Comparison of ENCODE assay signal across 11 cellular contexts in the genomic region with DNA sequence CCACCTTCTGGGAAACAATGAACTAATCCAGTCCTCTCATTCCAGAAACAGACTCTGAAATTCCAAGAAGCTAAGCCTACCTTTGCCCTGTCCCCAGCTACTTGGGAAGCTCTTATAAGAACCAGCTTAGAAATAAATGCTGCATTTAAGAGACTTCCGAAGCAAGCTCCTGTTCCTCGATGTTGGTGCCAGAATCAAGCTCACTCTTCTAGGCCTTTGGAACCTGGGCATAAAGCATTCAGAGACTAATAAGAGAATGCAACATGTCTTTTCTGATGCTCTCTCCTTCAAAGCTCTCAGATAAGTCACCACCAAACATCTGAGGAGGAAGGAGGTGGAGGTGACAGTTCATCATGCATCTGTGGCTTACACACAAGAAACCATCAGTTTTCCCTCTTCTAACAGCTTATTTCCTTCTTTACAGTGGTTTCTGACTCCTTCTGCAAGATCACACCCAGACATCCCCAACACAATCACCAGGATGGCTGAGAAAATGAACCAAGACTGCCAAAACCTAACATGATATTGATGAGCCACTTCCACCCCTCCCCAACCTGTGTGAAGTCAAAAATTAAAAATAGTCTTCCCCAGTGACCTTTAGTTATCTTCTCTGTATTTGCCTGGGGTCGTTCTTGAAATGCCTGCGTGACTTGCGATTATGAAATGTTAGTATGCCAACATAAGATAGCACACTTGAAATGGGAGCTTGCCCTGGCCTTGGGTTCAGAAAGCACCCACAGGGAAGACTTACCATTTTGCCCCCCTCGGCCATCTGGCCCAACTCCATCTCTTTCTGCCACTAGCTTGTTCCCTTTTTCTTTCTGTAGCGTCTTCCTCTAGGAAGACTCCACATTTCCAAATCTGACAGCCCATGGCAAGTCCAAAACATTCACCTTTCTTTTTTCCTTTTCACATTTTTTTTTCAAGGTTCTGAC. TPM values are rescaled to one million over a fixed set of nuclear protein-coding genes. Genes with fewer than 3 reads are reported as not detected.
DNase-seq lines count a peak whose midpoint lies in the region; ATAC-seq and TF ChIP-seq lines count a peak whose summit lies in the region.
"Had no signal": no experiment of that assay in that cellular context is flagged by ENCODE, and none has a peak within 500 bp of the region (broad histone marks: within the 10 kb centered on the region; RNA-seq: fewer than 3 reads in every experiment).

No MANE protein-coding gene starts in this region.

- H3K79me2 ChIP-seq in Loucy (ENCODE audit: insufficient read depth, low read length) (peaks cover 64% of the 10 kb centered on the region), MM.1S (ENCODE audit: low read length) (no peaks in the 10 kb centered on the region)

- H3K27ac ChIP-seq in naive thymus-derived CD4-positive, alpha-beta T cell (ENCODE audit: low read depth, low read length), result peak overlapping the region; percentile 57
- no peak overlapping the region for H3K27ac ChIP-seq in MM.1S (ENCODE audit: low read length)
- H3K27ac ChIP-seq: suprapubic skin had no signal

- CTCF ChIA-PET in naive thymus-derived CD4-positive, alpha-beta T cell (lab: Charles Lee), result interaction anchor here (1.1 to 14.8 kb wide), 3 partner anchors 10 to 199 kb away, joined by 3 to 176 read pairs (median 6); a partner anchor contains a TSS

- H4K20me1 ChIP-seq in Loucy (ENCODE audit: insufficient read depth, low read length, poor library complexity, severe bottlenecking), result no peaks in the 10 kb centered on the region
- no peaks in the 10 kb centered on the region for H4K20me1 ChIP-seq in MM.1S (ENCODE audit: insufficient read depth, low read length)

- ATAC-seq in activated naive CD4-positive, alpha-beta T cell treated with anti-CD3 and anti-CD28 coated beads, Interleukin-2, amount 50 U/mL, for 72 hours, result peak; percentile 72 to 74
- peak; percentile 75 for ATAC-seq in naive thymus-derived CD4-positive, alpha-beta T cell
- ATAC-seq in GM19397 (IDR thresholded peaks at IDR 0.05; ENCODE audit: unreplicated experiment), result no peak
- ATAC-seq: Panc1 had no signal

- peaks cover 3 to 5% of the 10 kb centered on the region in 2 donors for H3K9me3 Mint-ChIP-seq in activated naive CD4-positive, alpha-beta T cell treated with anti-CD3 and anti-CD28 coated beads, Interleukin-2, amount 50 U/mL, for 72 hours
- peaks cover 0 to 2% (median 0%) of the 10 kb centered on the region in 11 donors for H3K9me3 Mint-ChIP-seq in naive thymus-derived CD4-positive, alpha-beta T cell

- no peak overlapping the region for H2AFZ ChIP-seq in Loucy (ENCODE audit: low read length)
- no peak overlapping the region for H2AFZ ChIP-seq in MM.1S (ENCODE audit: low read length)

- POLR2A ChIA-PET in naive thymus-derived CD4-positive, alpha-beta T cell (lab: Charles Lee), result interaction anchor here (0.6 to 15.1 kb wide), 11 partner anchors 8 to 196 kb away, joined by 3 to 286 read pairs (median 3); a partner anchor contains a TSS

- peak overlapping the region; percentile 63 for H3K9ac ChIP-seq in Loucy (ENCODE audit: low read depth, low read length, poor library complexity, severe bottlenecking)
- no peak overlapping the region for H3K9ac ChIP-seq in MM.1S (ENCODE audit: low read length)

- intact Hi-C loops in naive thymus-derived CD4-positive, alpha-beta T cell (cut with micrococcal nuclease), result loop anchor here (1.0 to 2.0 kb wide), 3 partner anchors 9 to 65 kb away; no protein-coding TSS in a partner anchor

- no peaks in the 10 kb centered on the region for H3K27me3 ChIP-seq in Loucy (ENCODE audit: insufficient read depth, low read length, poor library complexity, severe bottlenecking)
- H3K27me3 ChIP-seq in naive thymus-derived CD4-positive, alpha-beta T cell (ENCODE audit: control insufficient read depth in 2 of 2, insufficient read depth in 2 of 2, low read length in 2 of 2), result no peaks in the 10 kb centered on the region
- H3K27me3 ChIP-seq in MM.1S (replicated peaks; ENCODE audit: insufficient read depth, low read length), result no peaks in the 10 kb centered on the region
- H3K27me3 ChIP-seq: suprapubic skin had no signal

- H3K4me3 ChIP-seq in Loucy (ENCODE audit: low read length, poor library complexity, severe bottlenecking), result peak overlapping the region; percentile 12
- H3K4me3 ChIP-seq in naive thymus-derived CD4-positive, alpha-beta T cell (ENCODE audit: low read length), result peak overlapping the region; percentile 19
- H3K4me3 ChIP-seq in MM.1S (ENCODE audit: low read length), result no peak overlapping the region
- H3K4me3 ChIP-seq: suprapubic skin had no signal

- DNase-seq in CD1c-positive myeloid dendritic cell (ENCODE audit: extremely low spot score), result peak; percentile 12
- no peak for DNase-seq in activated naive CD4-positive, alpha-beta T cell treated with anti-CD3 and anti-CD28 coated beads, Interleukin-2, amount 50 U/mL, for 72 hours (ENCODE audit: low spot score in 2 of 2)
- DNase-seq in naive thymus-derived CD4-positive, alpha-beta T cell, result peak in 7 of 9 donors; percentile 25 to 56 (median 48)
- DNase-seq in H4 (ENCODE audit: low spot score), result no peak
- DNase-seq in MM.1S, result no peak
- no peak for DNase-seq in epidermal melanocyte (ENCODE audit: insufficient read length, low spot score)
- DNase-seq: COR-L47 had no signal

- H3K4me1 ChIP-seq in Loucy (ENCODE audit: insufficient read depth, low read length, poor library complexity, severe bottlenecking) (peaks cover 76% of the 10 kb centered on the region), MM.1S (ENCODE audit: low read length) (no peaks in the 10 kb centered on the region)
- H3K4me1 ChIP-seq in naive thymus-derived CD4-positive, alpha-beta T cell (ENCODE audit: control insufficient read depth in 2 of 2, insufficient read depth in 2 of 2, low read length in 2 of 2), result peaks cover 71 to 77% of the 10 kb centered on the region in 2 donors

- H3K4me3 Mint-ChIP-seq in naive thymus-derived CD4-positive, alpha-beta T cell, result peak overlapping the region; percentile 53 to 82 (median 74)

- H3F3A ChIP-seq in Loucy (ENCODE audit: low read depth) (peaks cover 10% of the 10 kb centered on the region; the same call in 1 of the 2 replicates), MM.1S (ENCODE audit: insufficient read depth, low read length) (no peaks in the 10 kb centered on the region)

- H3K36me3 ChIP-seq in Loucy (ENCODE audit: insufficient read depth, low read length) (no peaks in the 10 kb centered on the region), MM.1S (replicated peaks; ENCODE audit: insufficient read depth, low read length) (no peaks in the 10 kb centered on the region)
- no peaks in the 10 kb centered on the region for H3K36me3 ChIP-seq in naive thymus-derived CD4-positive, alpha-beta T cell (ENCODE audit: control insufficient read depth in 2 of 3, insufficient read depth in 3 of 3, low read length in 3 of 3)
- H3K36me3 ChIP-seq: suprapubic skin had no signal

- peaks cover 67 to 97% (median 89%) of the 10 kb centered on the region in 7 donors for H3K4me1 Mint-ChIP-seq in naive thymus-derived CD4-positive, alpha-beta T cell

- no peaks in the 10 kb centered on the region for H3K9me2 ChIP-seq in Loucy (replicated peaks; ENCODE audit: low read depth, low read length)
- H3K9me2 ChIP-seq in MM.1S (replicated peaks; ENCODE audit: insufficient read depth, low read length), result no peaks in the 10 kb centered on the region

- H3K9me3 ChIP-seq in Loucy (ENCODE audit: insufficient read depth, low read depth, low read length) (no peaks in the 10 kb centered on the region), MM.1S (replicated peaks; ENCODE audit: insufficient read depth, low read length) (no peaks in the 10 kb centered on the region)
- H3K9me3 ChIP-seq in naive thymus-derived CD4-positive, alpha-beta T cell (ENCODE audit: control insufficient read depth in 2 of 3, low read length in 3 of 3), result no peaks in the 10 kb centered on the region
- H3K9me3 ChIP-seq: suprapubic skin had no signal

- H3K4me2 ChIP-seq in Loucy (ENCODE audit: low read depth, low read length, poor library complexity, severe bottlenecking) (peak overlapping the region; percentile 59), MM.1S (ENCODE audit: low read depth, low read length) (no peak overlapping the region)

- H3K36me3 Mint-ChIP-seq in activated naive CD4-positive, alpha-beta T cell treated with anti-CD3 and anti-CD28 coated beads, Interleukin-2, amount 50 U/mL, for 72 hours, result peaks cover 11 to 24% of the 10 kb centered on the region in 2 donors
- peaks cover 0 to 53% (median 12%) of the 10 kb centered on the region in 5 donors for H3K36me3 Mint-ChIP-seq in naive thymus-derived CD4-positive, alpha-beta T cell

- TF ChIP-seq CTCF in Loucy (conservative IDR thresholded peaks at IDR 0.05; ENCODE audit: low read length) (no peak), MM.1S (IDR thresholded peaks at IDR 0.05; ENCODE audit: low read length) (no peak)

- H3K27me3 Mint-ChIP-seq in naive thymus-derived CD4-positive, alpha-beta T cell, result no peaks in the 10 kb centered on the region

- H3K27ac Mint-ChIP-seq in activated naive CD4-positive, alpha-beta T cell treated with anti-CD3 and anti-CD28 coated beads, Interleukin-2, amount 50 U/mL, for 72 hours, result peak overlapping the region; percentile 95 to 97
- H3K27ac Mint-ChIP-seq in naive thymus-derived CD4-positive, alpha-beta T cell, result peak overlapping the region; percentile 76 to 98 (median 89)

RNA-seq across cellular contexts. Expression of a gene that starts 11.5 kb away (rescaled TPM):
- total RNA-seq in activated naive CD4-positive, alpha-beta T cell treated with anti-CD3 and anti-CD28 coated beads, Interleukin-2, amount 50 U/mL, for 72 hours, result 10 to 100 TPM; 35.7 to 54.0 TPM
- total RNA-seq in naive thymus-derived CD4-positive, alpha-beta T cell, result 10 to 100 TPM; 79.6 to 99.7 (median 87.0) TPM
- polyA plus RNA-seq in naive thymus-derived CD4-positive, alpha-beta T cell, result 10 to 100 TPM; 78.8 to 94.7 TPM
- total RNA-seq in H4 (2014; rRNA removed; shearing (Covaris generic)), result 3.1 and 3.8 TPM in 2 replicates

Comparison
In these comparisons a context has a peak if more than half of its experiments do, and no peak if none do; other contexts are left out.
1. DNase-seq: peak in CD1c-positive myeloid dendritic cell (single experiment) and naive thymus-derived CD4-positive, alpha-beta T cell (7 of 9); none in activated naive CD4-positive, alpha-beta T cell treated with anti-CD3 and anti-CD28 coated beads, Interleukin-2, amount 50 U/mL, for 72 hours (0 of 2), H4 (single experiment), MM.1S (single experiment) and epidermal melanocyte (single experiment).